Comparison of ENCODE assay signal across 1 cellular context in genomic region chr11:65170058-65170534, GRCh38.
TF ChIP-seq lines count a peak whose summit lies in the region.

SPDYC (plus strand) TSS chr11:65170233; CDS start chr11:65171358, 1,125 bp downstream.

TF ChIP-seq in K562, 482 proteins besides CTCF, POLR2A, EP300 and RAD21 (continued from another document):
- TF ChIP-seq ZC3H11A (IDR thresholded peaks at IDR 0.05; ENCODE audit: low read depth, low read length) (no peak), BACH1 (tag; IDR thresholded peaks at IDR 0.05) (no peak), STAG1 (CRISPR knock-in tag; IDR thresholded peaks at IDR 0.05; ENCODE audit: borderline replicate concordance) (no peak)
